ENCODE assay signal across 1 cellular context in the genomic region with DNA sequence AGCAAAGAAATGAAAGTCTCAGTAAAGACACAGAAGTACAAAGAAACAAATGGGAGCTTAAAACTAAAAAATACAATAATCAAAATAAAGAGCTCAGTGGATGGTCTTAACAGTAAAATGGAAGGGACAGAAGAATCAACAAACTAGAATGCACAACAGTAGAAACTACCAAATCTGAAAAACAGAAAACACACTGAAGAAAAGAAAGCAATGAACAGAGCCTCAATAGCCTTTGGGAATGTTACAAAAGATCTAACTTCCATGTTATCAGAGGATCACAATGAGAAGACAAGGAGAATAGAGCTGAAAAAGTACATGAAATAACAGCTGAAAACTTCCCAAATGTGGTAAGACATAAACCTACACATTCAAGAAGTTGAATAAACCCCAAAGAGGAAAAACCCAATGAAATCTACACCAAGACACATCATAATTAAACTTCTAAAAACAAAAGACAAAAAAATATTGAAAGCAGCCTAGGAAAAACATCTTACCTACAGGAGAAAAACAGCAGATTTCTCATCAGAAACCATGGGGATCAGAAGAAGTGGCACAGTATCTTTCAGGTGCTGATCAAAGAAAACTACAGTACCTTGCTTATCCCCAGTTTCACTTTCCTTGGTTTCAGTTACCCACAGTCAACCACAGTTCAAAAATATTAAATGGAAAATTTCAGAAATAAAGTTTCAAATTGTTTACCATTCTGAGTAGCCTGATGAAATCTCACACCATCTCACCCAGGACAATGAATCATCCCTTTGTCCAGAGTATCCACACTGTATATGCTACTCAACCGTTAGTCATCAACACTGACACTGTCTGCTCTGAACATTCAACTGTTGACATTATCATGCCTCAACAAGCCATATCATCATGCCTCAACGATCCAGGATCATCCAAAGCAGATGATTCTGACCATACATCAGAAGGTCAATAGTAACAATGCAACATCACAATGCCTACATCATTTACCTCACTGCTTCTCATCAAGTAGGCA.
TF ChIP-seq lines count a peak whose summit lies in the region.

No MANE protein-coding gene starts in this region.

TF ChIP-seq in endothelial cell of umbilical vein, 7 proteins besides CTCF, POLR2A, EP300 and RAD21 (continued from another document):
- TF ChIP-seq JUN (IDR thresholded peaks at IDR 0.05; ENCODE audit: borderline replicate concordance, insufficient read depth, insufficient read length, low read depth) (peak; percentile 36), EZH2 (IDR thresholded peaks at IDR 0.05; ENCODE audit: borderline replicate concordance, low read depth, low read length, severe bottlenecking) (no peak), MYC (IDR thresholded peaks at IDR 0.05; ENCODE audit: low read depth, low read length) (no peak), GATA2 (IDR thresholded peaks at IDR 0.05; ENCODE audit: insufficient read depth, insufficient read length, low read depth, low read length) (peak; percentile 80), FOS (IDR thresholded peaks at IDR 0.05; ENCODE audit: borderline replicate concordance, insufficient read depth, low read length) (peak; percentile 89)
- TF ChIP-seq, protein P1, sequence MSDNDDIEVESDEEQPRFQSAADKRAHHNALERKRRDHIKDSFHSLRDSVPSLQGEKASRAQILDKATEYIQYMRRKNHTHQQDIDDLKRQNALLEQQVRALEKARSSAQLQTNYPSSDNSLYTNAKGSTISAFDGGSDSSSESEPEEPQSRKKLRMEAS (IDR thresholded peaks at IDR 0.05; ENCODE audit: insufficient read depth, insufficient read length), result no peak
